In the genomic region with DNA sequence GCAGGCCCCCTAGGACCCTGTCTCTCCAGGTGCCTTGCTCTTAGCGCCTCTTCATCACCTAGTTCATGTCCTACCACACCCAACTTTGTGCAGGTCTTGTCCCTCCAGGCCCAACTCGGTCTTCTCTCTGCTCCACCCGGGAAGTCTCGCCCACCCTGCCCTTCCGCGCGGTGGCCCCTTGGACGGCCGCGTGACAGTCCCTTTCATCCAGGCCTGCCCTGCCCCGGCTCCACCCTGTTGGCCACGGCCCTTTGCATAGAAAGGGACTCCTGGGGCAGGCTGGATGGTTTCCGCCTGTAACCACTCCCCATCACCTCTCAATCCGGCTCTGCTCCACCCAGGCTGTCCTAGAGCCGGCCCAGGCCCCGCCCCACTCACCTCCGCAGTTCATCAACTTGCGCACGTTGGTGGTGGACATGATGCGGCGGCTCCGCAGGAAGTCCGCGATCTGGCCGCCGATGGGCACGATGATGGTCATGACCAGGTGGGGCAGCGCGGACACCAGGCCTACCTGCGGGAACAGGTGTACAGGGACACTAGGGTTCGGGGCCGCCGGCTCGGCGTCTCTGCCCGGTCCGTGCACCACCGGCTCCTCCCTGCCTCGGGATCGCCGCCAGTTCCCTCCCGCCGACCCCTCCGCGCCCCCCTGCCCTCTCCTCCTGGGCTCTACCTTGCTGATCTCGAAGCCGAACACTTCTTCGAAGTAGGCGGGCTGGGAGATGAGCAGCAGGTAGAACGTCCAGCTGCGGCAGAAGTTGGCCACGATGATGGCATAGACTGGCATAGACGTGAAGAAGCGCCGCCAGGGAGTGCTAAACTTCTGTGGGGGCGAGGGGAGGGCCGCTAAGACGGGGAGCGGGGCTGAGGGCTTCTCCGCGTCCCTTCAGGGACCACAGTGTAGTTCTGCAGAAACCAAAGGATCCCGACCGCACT, we compare ENCODE assay signal across 15 cellular contexts. TPM values are rescaled to one million over a fixed set of nuclear protein-coding genes. Genes with fewer than 3 reads are reported as not detected.
DNase-seq lines count a peak whose midpoint lies in the region; ATAC-seq, FAIRE-seq and TF ChIP-seq lines count a peak whose summit lies in the region.
"Had no signal": no experiment of that assay in that cellular context is flagged by ENCODE, and none has a peak within 500 bp of the region (broad histone marks: within the 10 kb centered on the region; RNA-seq: fewer than 3 reads in every experiment).

No MANE protein-coding gene starts in this region.

- TF ChIP-seq CTCF in CD4-positive, alpha-beta T cell (IDR thresholded peaks at IDR 0.05) = no peak
- TF ChIP-seq CTCF in GM12865 (IDR thresholded peaks at IDR 0.05; ENCODE audit: insufficient read depth, low read depth, low read length, missing control alignments) (no peak), GM12878 (IDR thresholded peaks at IDR 0.05 in 2 of 3, conservative IDR thresholded peaks at IDR 0.05 in 1 of 3; ENCODE audit: control insufficient read depth in 2 of 3, extremely low read depth in 1 of 3, insufficient read depth in 1 of 3, low read depth in 3 of 3, low read length in 3 of 3) (no peak)

- H3K4me1 ChIP-seq in GM12878 (ENCODE audit: control insufficient read depth, insufficient read depth, low read length) = no peaks in the 10 kb centered on the region; the same call in 1 of the 2 replicates

- RAD21 ChIA-PET in GM12878 (lab: Charles Lee; ENCODE audit: unreplicated experiment) = no interaction called here

- in situ Hi-C loops in GM12878 (cut with MboI) = no loop called here

- CTCF ChIA-PET in CD4-positive, alpha-beta T cell (lab: Charles Lee) = interaction anchor here (0.8 kb wide), 1 partner anchor 10 kb away, joined by 3 read pairs; no protein-coding TSS in a partner anchor
- CTCF ChIA-PET in GM12878 (lab: Yijun Ruan, JAX) = interaction anchor here (0.9 to 1.9 kb wide), 3 partner anchors 30 to 98 kb away, joined by 3 to 5 read pairs (median 3); no protein-coding TSS in a partner anchor

- no peak overlapping the region for H2AFZ ChIP-seq in GM12878 (ENCODE audit: control insufficient read depth, low read depth, low read length)

- H3K4me3 ChIP-seq in GM12865 (ENCODE audit: low read depth, low read length) = no peak overlapping the region
- H3K4me3 ChIP-seq in GM12878 = no peak overlapping the region
- H3K4me3 ChIP-seq: esophagus squamous epithelium, sigmoid colon, tibial artery had no signal

- no peak for FAIRE-seq in GM12878 (lab: Jason Lieb, UNC)

- peaks cover 52% of the 10 kb centered on the region for H3K4me1 Mint-ChIP-seq in CD4-positive, alpha-beta T cell (ENCODE audit: low read depth)

- BruUV-seq in GM12878 (replicated peaks; lab: Mats Ljungman, UMichigan) = no TSS peak

- peak; percentile 58 for ATAC-seq in CD4-positive, alpha-beta T cell (ENCODE audit: poor library complexity)
- 0 out of 3 replicates have a peak, but pooled peaks have one; percentile 27 for ATAC-seq in GM12878
- ATAC-seq in GM18511 (IDR thresholded peaks at IDR 0.05; ENCODE audit: unreplicated experiment) = no peak

- H3K9me3 Mint-ChIP-seq in CD4-positive, alpha-beta T cell = no peaks in the 10 kb centered on the region

- no peak for TF ChIP-seq RAD21 in GM12878 (IDR thresholded peaks at IDR 0.05; ENCODE audit: insufficient read depth, low read depth, low read length)

- no peak overlapping the region for H3K27ac ChIP-seq in CD4-positive, alpha-beta T cell (ENCODE audit: low read depth, low read length)
- H3K27ac ChIP-seq in GM12878 (ENCODE audit: control insufficient read depth, insufficient read depth) = no peak overlapping the region
- H3K27ac ChIP-seq: esophagus squamous epithelium, sigmoid colon, tibial artery had no signal

- POLR2A ChIA-PET in CD4-positive, alpha-beta T cell (lab: Charles Lee) = no interaction called here
- POLR2A ChIA-PET in GM12878 (lab: Charles Lee) = no interaction called here

- WGBS in GM12878 (ENCODE audit: insufficient coverage, insufficient replicate concordance, low lambda C conversion rate, missing lambda C conversion rate) = 12% methylated on average over 47 of the region's 63 CpGs

- H3K9ac ChIP-seq in GM12878 (ENCODE audit: control insufficient read depth, insufficient read depth, low read length) = no peak overlapping the region

- peaks cover 98% of the 10 kb centered on the region for H3K27me3 Mint-ChIP-seq in CD4-positive, alpha-beta T cell

- no peak for TF ChIP-seq EP300 in GM12878 (IDR thresholded peaks at IDR 0.05; ENCODE audit: borderline replicate concordance in 1 of 2, control insufficient read depth in 1 of 2, low read depth in 2 of 2, low read length in 2 of 2)

- intact Hi-C loops in CD4-positive, alpha-beta T cell (cut with DNase I, micrococcal nuclease) = no loop called here
- intact Hi-C loops in GM12878 (cut with micrococcal nuclease; ENCODE audit: unreplicated experiment) = no loop called here

- H3K9me3 ChIP-seq in CD4-positive, alpha-beta T cell (ENCODE audit: control insufficient read depth, low read length) = no peaks in the 10 kb centered on the region
- no peaks in the 10 kb centered on the region for H3K9me3 ChIP-seq in GM12878 (replicated peaks; ENCODE audit: control insufficient read depth, insufficient read depth, low read length)
- H3K9me3 ChIP-seq: Caco-2, esophagus squamous epithelium, sigmoid colon, tibial artery had no signal

- H3K4me2 ChIP-seq in GM12878 (ENCODE audit: control insufficient read depth, insufficient read depth) = no peak overlapping the region

- H3K36me3 Mint-ChIP-seq in CD4-positive, alpha-beta T cell (ENCODE audit: low read depth) = no peaks in the 10 kb centered on the region

- H3K79me2 ChIP-seq in GM12878 (ENCODE audit: control insufficient read depth, insufficient read depth, low read length) = no peaks in the 10 kb centered on the region

- H4K20me1 ChIP-seq in GM12878 (ENCODE audit: control insufficient read depth, insufficient read depth) = no peaks in the 10 kb centered on the region

- SMC1A ChIA-PET in GM12878 (lab: Charles Lee; ENCODE audit: uncharacterized antibody, unreplicated experiment) = interaction anchor here (1.2 kb wide), 1 partner anchor 13 kb away, joined by 3 read pairs; no protein-coding TSS in a partner anchor

- H3K27ac Mint-ChIP-seq in CD4-positive, alpha-beta T cell = no peak overlapping the region

- peaks cover 96% of the 10 kb centered on the region for H3K27me3 ChIP-seq in CD4-positive, alpha-beta T cell (ENCODE audit: control insufficient read depth, insufficient read depth, low read length)
- peaks cover 7 to 14% of the 10 kb centered on the region in 2 experiments for H3K27me3 ChIP-seq in GM12878 (replicated peaks in 1 of 2; ENCODE audit: control insufficient read depth in 2 of 2, insufficient read depth in 2 of 2, low read length in 1 of 2)

- peak in 2 of 10 experiments; percentile 24 to 26 for DNase-seq in CD4-positive, alpha-beta T cell
- DNase-seq in GM12865 (ENCODE audit: low read depth) (peak; percentile 48), GM12878 (ENCODE audit: low read depth, low spot score) (no peak), kidney tubule cell (ENCODE audit: low spot score) (peak; percentile 26), NCI-H446 (lab: John Stamatoyannopoulos, UW) (no peak), NCI-H1436 treated with DMSO at 0.1 percent for 48 hours (lab: John Stamatoyannopoulos, UW) (no peak), AG08395 (ENCODE audit: low spot score) (no peak)
- DNase-seq: Caco-2, esophagus squamous epithelium, NCI-H1417 treated with DMSO at 0.1 percent for 48 hours, NCI-H774, SHP77, sigmoid colon, tibial artery had no signal

- no peak for TF ChIP-seq POLR2A in GM12878 (IDR thresholded peaks at IDR 0.05; ENCODE audit: low read depth, low read length)

- H3K36me3 ChIP-seq in GM12878 (ENCODE audit: control insufficient read depth in 2 of 2, insufficient read depth in 2 of 2, low read length in 1 of 2) = no peaks in the 10 kb centered on the region
- H3K36me3 ChIP-seq: esophagus squamous epithelium, sigmoid colon, tibial artery had no signal

- H3K4me3 Mint-ChIP-seq in CD4-positive, alpha-beta T cell = no peak overlapping the region

RNA-seq across cellular contexts. Expression of gene GFY, which starts 7.2 kb away (rescaled TPM):
- total RNA-seq in CD4-positive, alpha-beta T cell = not detected
- total RNA-seq in GM12878 (2013; cell fraction: nucleolus; rRNA removed) = not detected in 2 replicates
- total RNA-seq in GM12878 (2014; rRNA removed) (not detected in 2 replicates), GM12878 (2014; rRNA removed; fragmentation: Illumina TruSeq; extraction: Trizol) (not detected in 2 replicates), GM12878 (2021) (not detected in 2 replicates)
- not detected for polyA plus RNA-seq in GM12878 (2011; ENCODE audit: low read depth)
- polyA plus RNA-seq in GM12878 (2011; rRNA removed) (0.05 TPM in 1 of 2 replicates, not detected in the other), GM12878 (2014; fragmentation: Illumina TruSeq; extraction: Trizol) (not detected in 2 replicates), GM12878 (2014; fragmentation: Nextera tagmentation; extraction: Ambion mirVana) (not detected), GM12878 (2014; rRNA removed) (not detected in 2 replicates), GM12878 (2016; fragmentation: Nextera tagmentation; extraction: Ambion mirVana) (not detected)
- polyA plus RNA-seq in GM12878 (2011; cell fraction: cytosol; rRNA removed) = 0.03 TPM in 1 of 2 replicates, not detected in the other
- polyA plus RNA-seq in GM12878 (2011; cell fraction: nucleus; rRNA removed) = 0.13 and 0.16 TPM in 2 replicates
- polyA plus RNA-seq in GM12878 (2012) = not detected in 2 replicates
- not detected in 2 replicates for polyA minus RNA-seq in GM12878 (2011; rRNA and poly(A)+ RNA removed)
- polyA minus RNA-seq in GM12878 (2011; cell fraction: cytosol; rRNA and poly(A)+ RNA removed) = not detected in 2 replicates
- not detected in 2 replicates for polyA minus RNA-seq in GM12878 (2011; cell fraction: nucleus; rRNA and poly(A)+ RNA removed)
- total RNA-seq: esophagus squamous epithelium, sigmoid colon had no signal
- polyA plus RNA-seq: sigmoid colon had no signal

RNA-seq across cellular contexts. Expression of gene SLC17A7, which starts 8.9 kb away (rescaled TPM):
- not detected for total RNA-seq in CD4-positive, alpha-beta T cell
- 0.21 and 0.49 TPM in 2 replicates for total RNA-seq in GM12878 (2013; cell fraction: nucleolus; rRNA removed)
- total RNA-seq in GM12878 (2014; rRNA removed) = not detected in 2 replicates
- not detected in 2 replicates for total RNA-seq in GM12878 (2014; rRNA removed; fragmentation: Illumina TruSeq; extraction: Trizol)
- total RNA-seq in GM12878 (2021) = 0.08 TPM in 2 replicates
- not detected for polyA plus RNA-seq in GM12878 (2011; ENCODE audit: low read depth)
- 0.23 and 0.24 TPM in 2 replicates for polyA plus RNA-seq in GM12878 (2011; rRNA removed)
- polyA plus RNA-seq in GM12878 (2011; cell fraction: cytosol; rRNA removed) = 0.27 and 0.48 TPM in 2 replicates
- 0.92 and 1.1 TPM in 2 replicates for polyA plus RNA-seq in GM12878 (2011; cell fraction: nucleus; rRNA removed)
- polyA plus RNA-seq in GM12878 (2012) = 0.18 TPM in 2 replicates
- 0.03 and 0.06 TPM in 2 replicates for polyA plus RNA-seq in GM12878 (2014; fragmentation: Illumina TruSeq; extraction: Trizol)
- not detected for polyA plus RNA-seq in GM12878 (2014; fragmentation: Nextera tagmentation; extraction: Ambion mirVana)
- polyA plus RNA-seq in GM12878 (2014; rRNA removed) = 0.04 TPM in 1 of 2 replicates, not detected in the other
- polyA plus RNA-seq in GM12878 (2016; fragmentation: Nextera tagmentation; extraction: Ambion mirVana) = not detected
- 0.22 and 0.26 TPM in 2 replicates for polyA minus RNA-seq in GM12878 (2011; rRNA and poly(A)+ RNA removed)
- polyA minus RNA-seq in GM12878 (2011; cell fraction: cytosol; rRNA and poly(A)+ RNA removed) = 0.53 and 1.9 TPM in 2 replicates
- 0.29 and 0.36 TPM in 2 replicates for polyA minus RNA-seq in GM12878 (2011; cell fraction: nucleus; rRNA and poly(A)+ RNA removed)

RNA-seq across cellular contexts. Expression of gene PTH2, which starts 9.2 kb away (rescaled TPM):
- total RNA-seq in CD4-positive, alpha-beta T cell = not detected
- not detected in 2 replicates for total RNA-seq in GM12878 (2013; cell fraction: nucleolus; rRNA removed)
- not detected in 2 replicates for total RNA-seq in GM12878 (2014; rRNA removed)
- not detected in 2 replicates for total RNA-seq in GM12878 (2014; rRNA removed; fragmentation: Illumina TruSeq; extraction: Trizol)
- not detected in 2 replicates for total RNA-seq in GM12878 (2021)
- not detected for polyA plus RNA-seq in GM12878 (2011; ENCODE audit: low read depth)
- polyA plus RNA-seq in GM12878 (2011; rRNA removed) = not detected in 2 replicates
- polyA plus RNA-seq in GM12878 (2011; cell fraction: cytosol; rRNA removed) = not detected in 2 replicates
- polyA plus RNA-seq in GM12878 (2011; cell fraction: nucleus; rRNA removed) = not detected in 2 replicates
- polyA plus RNA-seq in GM12878 (2012) = not detected in 2 replicates
- not detected in 2 replicates for polyA plus RNA-seq in GM12878 (2014; fragmentation: Illumina TruSeq; extraction: Trizol)
- not detected for polyA plus RNA-seq in GM12878 (2014; fragmentation: Nextera tagmentation; extraction: Ambion mirVana)
- polyA plus RNA-seq in GM12878 (2014; rRNA removed) = not detected in 2 replicates
- not detected for polyA plus RNA-seq in GM12878 (2016; fragmentation: Nextera tagmentation; extraction: Ambion mirVana)
- polyA minus RNA-seq in GM12878 (2011; rRNA and poly(A)+ RNA removed) = not detected in 2 replicates
- polyA minus RNA-seq in GM12878 (2011; cell fraction: cytosol; rRNA and poly(A)+ RNA removed) = not detected in 2 replicates
- not detected in 2 replicates for polyA minus RNA-seq in GM12878 (2011; cell fraction: nucleus; rRNA and poly(A)+ RNA removed)
- total RNA-seq: Caco-2, esophagus squamous epithelium, sigmoid colon had no signal
- polyA plus RNA-seq: sigmoid colon had no signal

RNA-seq across cellular contexts. Expression of gene PIH1D1, which starts 19.2 kb away (rescaled TPM):
- 100 to 1,000 TPM; 145 to 151 TPM for total RNA-seq in CD4-positive, alpha-beta T cell
- 88.2 and 95.3 TPM in 2 replicates for total RNA-seq in GM12878 (2013; cell fraction: nucleolus; rRNA removed)
- total RNA-seq in GM12878 (2014; rRNA removed) = 130 and 137 TPM in 2 replicates
- total RNA-seq in GM12878 (2014; rRNA removed; fragmentation: Illumina TruSeq; extraction: Trizol) = 83.8 and 84.3 TPM in 2 replicates
- 112 and 117 TPM in 2 replicates for total RNA-seq in GM12878 (2021)
- polyA plus RNA-seq in GM12878 (2011; ENCODE audit: low read depth) = 102 TPM
- 84.6 and 95.3 TPM in 2 replicates for polyA plus RNA-seq in GM12878 (2011; rRNA removed)
- polyA plus RNA-seq in GM12878 (2011; cell fraction: cytosol; rRNA removed) = 120 and 130 TPM in 2 replicates
- polyA plus RNA-seq in GM12878 (2011; cell fraction: nucleus; rRNA removed) = 210 and 249 TPM in 2 replicates
- 95.7 and 98.1 TPM in 2 replicates for polyA plus RNA-seq in GM12878 (2012)
- polyA plus RNA-seq in GM12878 (2014; fragmentation: Illumina TruSeq; extraction: Trizol) = 40.6 and 73.6 TPM in 2 replicates
- polyA plus RNA-seq in GM12878 (2014; fragmentation: Nextera tagmentation; extraction: Ambion mirVana) = 10 to 100 TPM; 16.1 to 39.9 TPM
- 122 and 123 TPM in 2 replicates for polyA plus RNA-seq in GM12878 (2014; rRNA removed)
- polyA plus RNA-seq in GM12878 (2016; fragmentation: Nextera tagmentation; extraction: Ambion mirVana) = 100 to 1,000 TPM; 141 to 153 TPM
- polyA minus RNA-seq in GM12878 (2011; rRNA and poly(A)+ RNA removed) = 67.4 and 81.0 TPM in 2 replicates
- 32.1 and 32.7 TPM in 2 replicates for polyA minus RNA-seq in GM12878 (2011; cell fraction: cytosol; rRNA and poly(A)+ RNA removed)
- polyA minus RNA-seq in GM12878 (2011; cell fraction: nucleus; rRNA and poly(A)+ RNA removed) = 29.9 and 44.2 TPM in 2 replicates

RNA-seq across cellular contexts. Expression of gene ALDH16A1, which starts 20.6 kb away (rescaled TPM):
- total RNA-seq in CD4-positive, alpha-beta T cell = 10 to 100 TPM; 25.1 to 25.8 TPM
- 4.5 and 6.6 TPM in 2 replicates for total RNA-seq in GM12878 (2013; cell fraction: nucleolus; rRNA removed)
- total RNA-seq in GM12878 (2014; rRNA removed) (31.9 and 46.3 TPM in 2 replicates), GM12878 (2014; rRNA removed; fragmentation: Illumina TruSeq; extraction: Trizol) (8.7 and 9.5 TPM in 2 replicates), GM12878 (2021) (43.6 and 49.3 TPM in 2 replicates)
- polyA plus RNA-seq in GM12878 (2011; ENCODE audit: low read depth) = 3.7 TPM
- polyA plus RNA-seq in GM12878 (2011; rRNA removed) (3.1 and 6.4 TPM in 2 replicates), GM12878 (2014; fragmentation: Illumina TruSeq; extraction: Trizol) (0.43 and 1.7 TPM in 2 replicates), GM12878 (2014; fragmentation: Nextera tagmentation; extraction: Ambion mirVana) (1 to 10 TPM; 4.5 to 6.2 TPM), GM12878 (2014; rRNA removed) (31.0 and 41.4 TPM in 2 replicates), GM12878 (2016; fragmentation: Nextera tagmentation; extraction: Ambion mirVana) (10 to 100 TPM; 26.8 to 40.0 TPM)
- 15.2 and 32.2 TPM in 2 replicates for polyA plus RNA-seq in GM12878 (2011; cell fraction: cytosol; rRNA removed)
- polyA plus RNA-seq in GM12878 (2011; cell fraction: nucleus; rRNA removed) = 43.0 and 85.9 TPM in 2 replicates
- 17.2 and 17.4 TPM in 2 replicates for polyA plus RNA-seq in GM12878 (2012)
- polyA minus RNA-seq in GM12878 (2011; rRNA and poly(A)+ RNA removed) = 9.9 and 22.0 TPM in 2 replicates
- 14.5 and 17.4 TPM in 2 replicates for polyA minus RNA-seq in GM12878 (2011; cell fraction: cytosol; rRNA and poly(A)+ RNA removed)
- polyA minus RNA-seq in GM12878 (2011; cell fraction: nucleus; rRNA and poly(A)+ RNA removed) = 4.1 and 11.7 TPM in 2 replicates

Comparison
In these comparisons a context has a peak if more than half of its experiments do, and no peak if none do; other contexts are left out.
1. DNase-seq: peak in GM12865 (single experiment) and kidney tubule cell (single experiment); none in GM12878 (single experiment), NCI-H446 (0 of 2), NCI-H1436 treated with DMSO at 0.1 percent for 48 hours (single experiment) and AG08395 (single experiment).